Comparison of ENCODE assay signal across 8 cellular contexts in genomic region chr7:150778738-150779301, GRCh38. TPM values are rescaled to one million over a fixed set of nuclear protein-coding genes. Genes with fewer than 3 reads are reported as not detected.
DNase-seq lines count a peak whose midpoint lies in the region; ATAC-seq lines count a peak whose summit lies in the region.

No MANE protein-coding gene starts in this region.

- H3K4me1 Mint-ChIP-seq in CD4-positive, alpha-beta memory T cell: peaks cover 0 to 5% (median 5%) of the 10 kb centered on the region in 4 donors

- H3K4me1 ChIP-seq in CD4-positive, alpha-beta memory T cell (ENCODE audit: insufficient read depth, low read length): no peaks in the 10 kb centered on the region

- no peak overlapping the region for H3K27ac ChIP-seq in CD4-positive, alpha-beta memory T cell (ENCODE audit: low read depth, low read length)

- CTCF ChIA-PET in CD4-positive, alpha-beta memory T cell (lab: Charles Lee; ENCODE audit: partially characterized antibody): interaction anchor here (0.9 to 2.0 kb wide), 21 partner anchors 9 to 465 kb away, joined by 3 to 11 read pairs (median 3); no protein-coding TSS in a partner anchor

- no peak overlapping the region for H3K4me3 ChIP-seq in CD4-positive, alpha-beta memory T cell (ENCODE audit: low read length in 2 of 2)

- no peaks in the 10 kb centered on the region for H3K27me3 ChIP-seq in CD4-positive, alpha-beta memory T cell (ENCODE audit: insufficient read depth, low read length)

- H3K36me3 Mint-ChIP-seq in CD4-positive, alpha-beta memory T cell: peaks cover 1 to 7% of the 10 kb centered on the region in 2 donors

- peaks cover 0 to 14% (median 7%) of the 10 kb centered on the region in 8 donors for H3K9me3 Mint-ChIP-seq in CD4-positive, alpha-beta memory T cell

- POLR2A ChIA-PET in CD4-positive, alpha-beta memory T cell (lab: Charles Lee; ENCODE audit: partially characterized antibody): interaction anchor here (1.0 to 1.1 kb wide), 3 partner anchors 23 to 373 kb away, joined by 3 to 4 read pairs (median 4); a partner anchor contains a TSS

- no peaks in the 10 kb centered on the region for H3K9me3 ChIP-seq in CD4-positive, alpha-beta memory T cell (ENCODE audit: control insufficient read depth in 1 of 2, low read length in 2 of 2)

- ATAC-seq in HG02678 (IDR thresholded peaks at IDR 0.05; ENCODE audit: unreplicated experiment) (peak; percentile 58), HG03095 (IDR thresholded peaks at IDR 0.05; ENCODE audit: unreplicated experiment) (no peak)

- intact Hi-C loops in CD4-positive, alpha-beta memory T cell (cut with micrococcal nuclease): loop anchor here (1.0 to 5.0 kb wide), 3 partner anchors 98 to 422 kb away; no protein-coding TSS in a partner anchor

- peak; percentile 53 to 61 (median 57) for DNase-seq in CD4-positive, alpha-beta memory T cell
- peak; percentile 71 for DNase-seq in NCI-H524 treated with DMSO at 0.1 percent for 48 hours (lab: John Stamatoyannopoulos, UW)
- peak; percentile 83 to 86 for DNase-seq in activated CD4-positive, alpha-beta T cell treated with anti-CD3 and anti-CD28 coated beads, Interleukin-2, amount 50 U/mL, for 48 hours
- DNase-seq in ecto neural progenitor cell (ENCODE audit: low spot score): peak; percentile 83
- DNase-seq in medulla oblongata (ENCODE audit: extremely low spot score): peak; percentile 89
- DNase-seq in stimulated activated CD8-positive, alpha-beta memory T cell treated with anti-CD3 and anti-CD28 coated beads, Interleukin-15, amount 100 ng/mL, for 1 hour (ENCODE audit: low read depth): peak; percentile 58

- H3K36me3 ChIP-seq in CD4-positive, alpha-beta memory T cell (ENCODE audit: insufficient read depth, low read length): no peaks in the 10 kb centered on the region

- H3K4me3 Mint-ChIP-seq in CD4-positive, alpha-beta memory T cell: no peak overlapping the region

- H3K27ac Mint-ChIP-seq in CD4-positive, alpha-beta memory T cell: no peak overlapping the region

- peaks cover 0 to 6% of the 10 kb centered on the region in 2 donors for H3K27me3 Mint-ChIP-seq in CD4-positive, alpha-beta memory T cell

RNA-seq across cellular contexts. Expression of gene TMEM176B, which starts 21.3 kb away (rescaled TPM):
- 1 to 10 TPM; 1.6 to 2.3 TPM for total RNA-seq in CD4-positive, alpha-beta memory T cell
- not detected for polyA plus RNA-seq in CD4-positive, alpha-beta memory T cell

RNA-seq across cellular contexts. Expression of gene TMEM176A, which starts 21.7 kb away (rescaled TPM):
- 1 to 10 TPM; 1.1 to 2.6 TPM for total RNA-seq in CD4-positive, alpha-beta memory T cell
- polyA plus RNA-seq in CD4-positive, alpha-beta memory T cell: under 1 TPM in 1 of 2 donors, not detected in 1; 0.26 TPM

RNA-seq across cellular contexts. Expression of gene GIMAP5, which starts 41.6 kb away (rescaled TPM):
- 100 to 1,000 TPM; 296 to 297 TPM for total RNA-seq in CD4-positive, alpha-beta memory T cell
- polyA plus RNA-seq in CD4-positive, alpha-beta memory T cell: 100 to 1,000 TPM; 415 to 679 TPM
